Comparison of ENCODE assay signal across 1 cellular context in the genomic region with DNA sequence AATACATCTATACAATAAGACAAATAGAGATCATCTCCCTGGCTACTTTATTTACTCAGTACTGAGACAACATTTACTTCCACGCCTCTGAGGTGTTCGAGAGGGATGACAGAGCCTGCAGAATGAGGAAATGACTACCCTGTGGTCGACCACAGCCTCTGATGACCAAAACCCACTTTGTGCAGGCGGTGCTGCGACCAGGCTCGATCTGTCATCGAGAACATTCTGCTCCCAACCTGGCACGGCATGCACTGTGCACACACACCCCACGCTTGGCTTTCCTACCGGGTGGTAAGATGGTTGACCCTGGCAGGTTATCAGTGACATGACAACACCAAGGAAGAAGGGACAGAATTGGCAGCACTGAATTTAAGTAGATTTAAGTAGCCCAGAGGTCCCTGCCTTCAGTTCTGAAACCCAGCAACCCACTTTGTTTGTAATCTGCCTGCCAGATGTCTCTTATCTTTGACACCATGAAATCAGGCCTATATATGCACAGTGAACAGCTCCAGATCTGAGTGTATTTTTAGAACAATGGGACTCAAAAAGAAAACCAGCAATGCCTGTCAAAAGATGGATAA.
TF ChIP-seq lines count a peak whose summit lies in the region.

No MANE protein-coding gene starts in this region.

TF ChIP-seq in GM12878, 131 proteins besides CTCF, POLR2A, EP300 and RAD21 (continued from another document):
- TF ChIP-seq, protein P1, sequence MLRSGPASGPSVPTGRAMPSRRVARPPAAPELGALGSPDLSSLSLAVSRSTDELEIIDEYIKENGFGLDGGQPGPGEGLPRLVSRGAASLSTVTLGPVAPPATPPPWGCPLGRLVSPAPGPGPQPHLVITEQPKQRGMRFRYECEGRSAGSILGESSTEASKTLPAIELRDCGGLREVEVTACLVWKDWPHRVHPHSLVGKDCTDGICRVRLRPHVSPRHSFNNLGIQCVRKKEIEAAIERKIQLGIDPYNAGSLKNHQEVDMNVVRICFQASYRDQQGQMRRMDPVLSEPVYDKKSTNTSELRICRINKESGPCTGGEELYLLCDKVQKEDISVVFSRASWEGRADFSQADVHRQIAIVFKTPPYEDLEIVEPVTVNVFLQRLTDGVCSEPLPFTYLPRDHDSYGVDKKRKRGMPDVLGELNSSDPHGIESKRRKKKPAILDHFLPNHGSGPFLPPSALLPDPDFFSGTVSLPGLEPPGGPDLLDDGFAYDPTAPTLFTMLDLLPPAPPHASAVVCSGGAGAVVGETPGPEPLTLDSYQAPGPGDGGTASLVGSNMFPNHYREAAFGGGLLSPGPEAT (IDR thresholded peaks at IDR 0.05; ENCODE audit: low read depth): peak; percentile 73
- TF ChIP-seq POU2F2 (IDR thresholded peaks at IDR 0.05; ENCODE audit: borderline replicate concordance, low read depth, low read length) (peak; percentile 67; the same call in 1 of the 3 replicates), CHD1 (IDR thresholded peaks at IDR 0.05; ENCODE audit: low read depth, low read length) (no peak), FOS (IDR thresholded peaks at IDR 0.05; ENCODE audit: borderline replicate concordance, extremely low read depth, insufficient read length) (no peak), NFXL1 (IDR thresholded peaks at IDR 0.05; ENCODE audit: borderline replicate concordance) (no peak), NFIC (IDR thresholded peaks at IDR 0.05; ENCODE audit: low read depth, low read length) (peak; percentile 90), NFYA (IDR thresholded peaks at IDR 0.05; ENCODE audit: borderline replicate concordance, low read depth, low read length) (no peak), ZNF24 (IDR thresholded peaks at IDR 0.05) (no peak), MEF2B (IDR thresholded peaks at IDR 0.05; ENCODE audit: partially characterized antibody, poor library complexity, severe bottlenecking) (peak; percentile 73), SMAD5 (IDR thresholded peaks at IDR 0.05; ENCODE audit: low read depth) (no peak), TAF1 (IDR thresholded peaks at IDR 0.05; ENCODE audit: borderline replicate concordance, low read depth, low read length) (no peak), JUND (IDR thresholded peaks at IDR 0.05; ENCODE audit: low read depth, low read length) (no peak), NR2C2 (IDR thresholded peaks at IDR 0.05; ENCODE audit: borderline replicate concordance, control insufficient read depth, insufficient read length, low read depth) (no peak), IKZF2 (IDR thresholded peaks at IDR 0.05) (peak; percentile 85 to 93), HDAC6 (IDR thresholded peaks at IDR 0.05; ENCODE audit: unreplicated experiment) (no peak)
- TF ChIP-seq, protein P2, sequence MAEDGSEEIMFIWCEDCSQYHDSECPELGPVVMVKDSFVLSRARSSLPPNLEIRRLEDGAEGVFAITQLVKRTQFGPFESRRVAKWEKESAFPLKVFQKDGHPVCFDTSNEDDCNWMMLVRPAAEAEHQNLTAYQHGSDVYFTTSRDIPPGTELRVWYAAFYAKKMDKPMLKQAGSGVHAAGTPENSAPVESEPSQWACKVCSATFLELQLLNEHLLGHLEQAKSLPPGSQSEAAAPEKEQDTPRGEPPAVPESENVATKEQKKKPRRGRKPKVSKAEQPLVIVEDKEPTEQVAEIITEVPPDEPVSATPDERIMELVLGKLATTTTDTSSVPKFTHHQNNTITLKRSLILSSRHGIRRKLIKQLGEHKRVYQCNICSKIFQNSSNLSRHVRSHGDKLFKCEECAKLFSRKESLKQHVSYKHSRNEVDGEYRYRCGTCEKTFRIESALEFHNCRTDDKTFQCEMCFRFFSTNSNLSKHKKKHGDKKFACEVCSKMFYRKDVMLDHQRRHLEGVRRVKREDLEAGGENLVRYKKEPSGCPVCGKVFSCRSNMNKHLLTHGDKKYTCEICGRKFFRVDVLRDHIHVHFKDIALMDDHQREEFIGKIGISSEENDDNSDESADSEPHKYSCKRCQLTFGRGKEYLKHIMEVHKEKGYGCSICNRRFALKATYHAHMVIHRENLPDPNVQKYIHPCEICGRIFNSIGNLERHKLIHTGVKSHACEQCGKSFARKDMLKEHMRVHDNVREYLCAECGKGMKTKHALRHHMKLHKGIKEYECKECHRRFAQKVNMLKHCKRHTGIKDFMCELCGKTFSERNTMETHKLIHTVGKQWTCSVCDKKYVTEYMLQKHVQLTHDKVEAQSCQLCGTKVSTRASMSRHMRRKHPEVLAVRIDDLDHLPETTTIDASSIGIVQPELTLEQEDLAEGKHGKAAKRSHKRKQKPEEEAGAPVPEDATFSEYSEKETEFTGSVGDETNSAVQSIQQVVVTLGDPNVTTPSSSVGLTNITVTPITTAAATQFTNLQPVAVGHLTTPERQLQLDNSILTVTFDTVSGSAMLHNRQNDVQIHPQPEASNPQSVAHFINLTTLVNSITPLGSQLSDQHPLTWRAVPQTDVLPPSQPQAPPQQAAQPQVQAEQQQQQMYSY (CRISPR knock-in tag; IDR thresholded peaks at IDR 0.05): no peak
- TF ChIP-seq, protein P3, sequence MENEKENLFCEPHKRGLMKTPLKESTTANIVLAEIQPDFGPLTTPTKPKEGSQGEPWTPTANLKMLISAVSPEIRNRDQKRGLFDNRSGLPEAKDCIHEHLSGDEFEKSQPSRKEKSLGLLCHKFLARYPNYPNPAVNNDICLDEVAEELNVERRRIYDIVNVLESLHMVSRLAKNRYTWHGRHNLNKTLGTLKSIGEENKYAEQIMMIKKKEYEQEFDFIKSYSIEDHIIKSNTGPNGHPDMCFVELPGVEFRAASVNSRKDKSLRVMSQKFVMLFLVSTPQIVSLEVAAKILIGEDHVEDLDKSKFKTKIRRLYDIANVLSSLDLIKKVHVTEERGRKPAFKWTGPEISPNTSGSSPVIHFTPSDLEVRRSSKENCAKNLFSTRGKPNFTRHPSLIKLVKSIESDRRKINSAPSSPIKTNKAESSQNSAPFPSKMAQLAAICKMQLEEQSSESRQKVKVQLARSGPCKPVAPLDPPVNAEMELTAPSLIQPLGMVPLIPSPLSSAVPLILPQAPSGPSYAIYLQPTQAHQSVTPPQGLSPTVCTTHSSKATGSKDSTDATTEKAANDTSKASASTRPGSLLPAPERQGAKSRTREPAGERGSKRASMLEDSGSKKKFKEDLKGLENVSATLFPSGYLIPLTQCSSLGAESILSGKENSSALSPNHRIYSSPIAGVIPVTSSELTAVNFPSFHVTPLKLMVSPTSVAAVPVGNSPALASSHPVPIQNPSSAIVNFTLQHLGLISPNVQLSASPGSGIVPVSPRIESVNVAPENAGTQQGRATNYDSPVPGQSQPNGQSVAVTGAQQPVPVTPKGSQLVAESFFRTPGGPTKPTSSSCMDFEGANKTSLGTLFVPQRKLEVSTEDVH (IDR thresholded peaks at IDR 0.05; ENCODE audit: low read depth, partially characterized antibody): no peak
- TF ChIP-seq, protein P4, sequence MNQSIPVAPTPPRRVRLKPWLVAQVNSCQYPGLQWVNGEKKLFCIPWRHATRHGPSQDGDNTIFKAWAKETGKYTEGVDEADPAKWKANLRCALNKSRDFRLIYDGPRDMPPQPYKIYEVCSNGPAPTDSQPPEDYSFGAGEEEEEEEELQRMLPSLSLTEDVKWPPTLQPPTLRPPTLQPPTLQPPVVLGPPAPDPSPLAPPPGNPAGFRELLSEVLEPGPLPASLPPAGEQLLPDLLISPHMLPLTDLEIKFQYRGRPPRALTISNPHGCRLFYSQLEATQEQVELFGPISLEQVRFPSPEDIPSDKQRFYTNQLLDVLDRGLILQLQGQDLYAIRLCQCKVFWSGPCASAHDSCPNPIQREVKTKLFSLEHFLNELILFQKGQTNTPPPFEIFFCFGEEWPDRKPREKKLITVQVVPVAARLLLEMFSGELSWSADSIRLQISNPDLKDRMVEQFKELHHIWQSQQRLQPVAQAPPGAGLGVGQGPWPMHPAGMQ (IDR thresholded peaks at IDR 0.05; ENCODE audit: borderline replicate concordance): peak; percentile 44; the same call in 1 of the 2 replicates
- TF ChIP-seq, protein P5, sequence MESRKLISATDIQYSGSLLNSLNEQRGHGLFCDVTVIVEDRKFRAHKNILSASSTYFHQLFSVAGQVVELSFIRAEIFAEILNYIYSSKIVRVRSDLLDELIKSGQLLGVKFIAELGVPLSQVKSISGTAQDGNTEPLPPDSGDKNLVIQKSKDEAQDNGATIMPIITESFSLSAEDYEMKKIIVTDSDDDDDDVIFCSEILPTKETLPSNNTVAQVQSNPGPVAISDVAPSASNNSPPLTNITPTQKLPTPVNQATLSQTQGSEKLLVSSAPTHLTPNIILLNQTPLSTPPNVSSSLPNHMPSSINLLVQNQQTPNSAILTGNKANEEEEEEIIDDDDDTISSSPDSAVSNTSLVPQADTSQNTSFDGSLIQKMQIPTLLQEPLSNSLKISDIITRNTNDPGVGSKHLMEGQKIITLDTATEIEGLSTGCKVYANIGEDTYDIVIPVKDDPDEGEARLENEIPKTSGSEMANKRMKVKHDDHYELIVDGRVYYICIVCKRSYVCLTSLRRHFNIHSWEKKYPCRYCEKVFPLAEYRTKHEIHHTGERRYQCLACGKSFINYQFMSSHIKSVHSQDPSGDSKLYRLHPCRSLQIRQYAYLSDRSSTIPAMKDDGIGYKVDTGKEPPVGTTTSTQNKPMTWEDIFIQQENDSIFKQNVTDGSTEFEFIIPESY (IDR thresholded peaks at IDR 0.05): no peak
